In genomic region chr9:8254527-8254926, GRCh38 we compare ENCODE assay signal across 19 cellular contexts.
DNase-seq lines count a peak whose midpoint lies in the region; ATAC-seq, FAIRE-seq and TF ChIP-seq lines count a peak whose summit lies in the region.
"Had no signal": no experiment of that assay in that cellular context is flagged by ENCODE, and none has a peak within 500 bp of the region (broad histone marks: within the 10 kb centered on the region; RNA-seq: fewer than 3 reads in every experiment).

No MANE protein-coding gene starts in this region.

- no peak overlapping the region for H2AK5ac ChIP-seq in H1 (ENCODE audit: low read depth, low read length)

- TF ChIP-seq POLR2A in H1 (IDR thresholded peaks at IDR 0.05; ENCODE audit: control extremely low read depth in 1 of 2, low read depth in 2 of 2, low read length in 2 of 2): no peak

- no peak overlapping the region for H3K27ac Mint-ChIP-seq in GM23338
- no peak overlapping the region for H3K27ac Mint-ChIP-seq in activated T-helper 17 cell treated with anti-CD3 and anti-CD28 coated beads, Interleukin-2, amount 50 U/mL, for 72 hours
- H3K27ac Mint-ChIP-seq: CD8-positive, alpha-beta memory T cell; H9 had no signal

- no peak overlapping the region for H3K4me3 Mint-ChIP-seq in GM23338
- no peak overlapping the region for H3K4me3 Mint-ChIP-seq in activated T-helper 17 cell treated with anti-CD3 and anti-CD28 coated beads, Interleukin-2, amount 50 U/mL, for 72 hours
- H3K4me3 Mint-ChIP-seq: CD8-positive, alpha-beta memory T cell; H9 had no signal

- no peak overlapping the region for H4K5ac ChIP-seq in H1 (ENCODE audit: insufficient read length, low read depth, low read length)

- H3K9me3 Mint-ChIP-seq in GM23338: no peaks in the 10 kb centered on the region
- H3K9me3 Mint-ChIP-seq in activated T-helper 17 cell treated with anti-CD3 and anti-CD28 coated beads, Interleukin-2, amount 50 U/mL, for 72 hours: no peaks in the 10 kb centered on the region
- H3K9me3 Mint-ChIP-seq: H9 had no signal

- TF ChIP-seq CTCF in GM23338 (conservative IDR thresholded peaks at IDR 0.05; ENCODE audit: low read depth in 2 of 2): no peak
- TF ChIP-seq CTCF in H1 (IDR thresholded peaks at IDR 0.05; ENCODE audit: control extremely low read depth in 1 of 3, insufficient read depth in 1 of 3, low read depth in 1 of 3, low read length in 3 of 3): no peak
- TF ChIP-seq CTCF in fibroblast of the aortic adventitia (IDR thresholded peaks at IDR 0.05; ENCODE audit: insufficient read depth, low read length): no peak
- no peak for TF ChIP-seq CTCF in GM13976 (IDR thresholded peaks at IDR 0.05; ENCODE audit: borderline replicate concordance, control extremely low read depth, extremely low read depth, insufficient read depth, missing control alignments)

- H3K4me3 ChIP-seq in GM23338 (no peak overlapping the region), H1 (ENCODE audit: extremely low read depth in 1 of 4, insufficient read depth in 2 of 4, low read depth in 3 of 4, low read length in 4 of 4) (no peak overlapping the region), fibroblast of the aortic adventitia (ENCODE audit: low read depth, low read length) (no peak overlapping the region), skeletal muscle satellite cell (ENCODE audit: low read length) (no peak overlapping the region)

- no peak overlapping the region for H2BK20ac ChIP-seq in H1 (ENCODE audit: low read length)

- H3K4me2 ChIP-seq in GM23338 (no peak overlapping the region), H1 (ENCODE audit: insufficient read depth in 1 of 2, low read depth in 2 of 2, low read length in 2 of 2) (no peak overlapping the region), skeletal muscle satellite cell (ENCODE audit: low read length) (peak overlapping the region; percentile 41)

- H3K36me3 Mint-ChIP-seq in GM23338 (ENCODE audit: low read depth): no peaks in the 10 kb centered on the region
- no peaks in the 10 kb centered on the region for H3K36me3 Mint-ChIP-seq in activated T-helper 17 cell treated with anti-CD3 and anti-CD28 coated beads, Interleukin-2, amount 50 U/mL, for 72 hours (ENCODE audit: low read depth)
- H3K36me3 Mint-ChIP-seq: CD8-positive, alpha-beta memory T cell had no signal

- no peaks in the 10 kb centered on the region for H3K27me3 ChIP-seq in GM23338 (ENCODE audit: insufficient read depth)
- no peaks in the 10 kb centered on the region for H3K27me3 ChIP-seq in H1 (replicated peaks in 1 of 4; ENCODE audit: control insufficient read depth in 3 of 4, extremely low read depth in 1 of 4, insufficient read depth in 3 of 4, low read length in 3 of 4)
- H3K27me3 ChIP-seq in skeletal muscle satellite cell (ENCODE audit: control insufficient read depth, insufficient read depth, low read length): no peaks in the 10 kb centered on the region

- H3K4me1 ChIP-seq in GM23338 (ENCODE audit: insufficient read depth): no peaks in the 10 kb centered on the region
- no peaks in the 10 kb centered on the region for H3K4me1 ChIP-seq in H1 (replicated peaks in 1 of 4; ENCODE audit: control insufficient read depth in 3 of 4, insufficient read depth in 4 of 4, low read length in 3 of 4)
- H3K4me1 ChIP-seq in skeletal muscle satellite cell (ENCODE audit: control insufficient read depth, insufficient read depth, low read length): peaks cover 16% of the 10 kb centered on the region

- H3K36me3 ChIP-seq in GM23338 (ENCODE audit: insufficient read depth) (no peaks in the 10 kb centered on the region), H1 (ENCODE audit: control insufficient read depth in 2 of 4, insufficient read depth in 4 of 4, low read length in 3 of 4) (no peaks in the 10 kb centered on the region), skeletal muscle satellite cell (ENCODE audit: insufficient read depth, low read length) (no peaks in the 10 kb centered on the region)

- ATAC-seq in GM23338: no peak
- ATAC-seq in activated T-helper 17 cell treated with anti-CD3 and anti-CD28 coated beads, Interleukin-2, amount 50 U/mL, for 72 hours (replicated peaks): no peak
- ATAC-seq: Right ventricle myocardium inferior had no signal

- H3K27ac ChIP-seq in GM23338 (ENCODE audit: low read depth) (no peak overlapping the region), H1 (ENCODE audit: low read depth, low read length) (no peak overlapping the region)

- no peaks in the 10 kb centered on the region for H3K27me3 Mint-ChIP-seq in GM23338 (ENCODE audit: insufficient read depth, low read depth, poor library complexity)
- no peaks in the 10 kb centered on the region for H3K27me3 Mint-ChIP-seq in activated T-helper 17 cell treated with anti-CD3 and anti-CD28 coated beads, Interleukin-2, amount 50 U/mL, for 72 hours
- H3K27me3 Mint-ChIP-seq: CD8-positive, alpha-beta memory T cell had no signal

- TF ChIP-seq RAD21 in H1 (IDR thresholded peaks at IDR 0.05 in 1 of 2, conservative IDR thresholded peaks at IDR 0.05 in 1 of 2; ENCODE audit: low read depth in 2 of 2, low read length in 2 of 2): no peak

- H4K20me1 ChIP-seq in GM23338 (replicated peaks; ENCODE audit: insufficient read depth) (no peaks in the 10 kb centered on the region), H1 (replicated peaks in 1 of 2; ENCODE audit: control insufficient read depth in 1 of 2, insufficient read depth in 2 of 2, low read length in 2 of 2) (no peaks in the 10 kb centered on the region)

- H2AFZ ChIP-seq in GM23338 (0 out of 2 replicates have a peak overlapping the region, but pooled peaks have one; percentile 59), H1 (ENCODE audit: low read length) (peak overlapping the region; percentile 83; the same call in 1 of the 2 replicates)

- no peak overlapping the region for H3K9ac ChIP-seq in H1 (replicated peaks in 1 of 4; ENCODE audit: extremely low read depth in 1 of 4, low read depth in 3 of 4, low read length in 3 of 4)
- H3K9ac ChIP-seq in skeletal muscle satellite cell (ENCODE audit: low read depth, low read length): no peak overlapping the region

- H3K9me3 ChIP-seq in H1 (ENCODE audit: insufficient read depth in 2 of 2, low read depth in 1 of 2, low read length in 1 of 2) (no peaks in the 10 kb centered on the region), skeletal muscle satellite cell (replicated peaks; ENCODE audit: low read length) (no peaks in the 10 kb centered on the region)

- no peak overlapping the region for H3K14ac ChIP-seq in H1 (ENCODE audit: insufficient read length)

- H3K4me1 Mint-ChIP-seq in GM23338: peaks cover 4% of the 10 kb centered on the region; the same call in 2 of the 3 replicates
- H3K4me1 Mint-ChIP-seq in activated T-helper 17 cell treated with anti-CD3 and anti-CD28 coated beads, Interleukin-2, amount 50 U/mL, for 72 hours: no peaks in the 10 kb centered on the region
- H3K4me1 Mint-ChIP-seq: CD8-positive, alpha-beta memory T cell had no signal

- no peaks in the 10 kb centered on the region for H3K79me1 ChIP-seq in H1 (ENCODE audit: low read depth, low read length)

- H3K56ac ChIP-seq in H1 (replicated peaks; ENCODE audit: insufficient read length, low read depth, low read length): no peak overlapping the region

- no peak overlapping the region for H2BK12ac ChIP-seq in H1 (ENCODE audit: low read depth, low read length)

- no peak overlapping the region for H2BK5ac ChIP-seq in H1 (ENCODE audit: low read depth, low read length)

- CTCF ChIA-PET in H1 (lab: Charles Lee; ENCODE audit: partially characterized antibody): no interaction called here

- H3K9me2 ChIP-seq in GM23338 (ENCODE audit: insufficient read depth): no peaks in the 10 kb centered on the region

- no peaks in the 10 kb centered on the region for H3K79me2 ChIP-seq in GM23338 (replicated peaks; ENCODE audit: insufficient read depth)
- no peaks in the 10 kb centered on the region for H3K79me2 ChIP-seq in H1 (ENCODE audit: control insufficient read depth in 1 of 2, insufficient read depth in 2 of 2, low read length in 2 of 2)

- no peaks in the 10 kb centered on the region for H3F3A ChIP-seq in GM23338 (replicated peaks; ENCODE audit: low read depth)

- no peak overlapping the region for H3K4ac ChIP-seq in H1 (replicated peaks; ENCODE audit: insufficient read length, low read depth, low read length)

- no peak overlapping the region for H3K18ac ChIP-seq in H1 (ENCODE audit: extremely low read depth, low read length)

- no peak overlapping the region for H2BK120ac ChIP-seq in H1 (replicated peaks; ENCODE audit: low read depth, low read length)

- POLR2A ChIA-PET in H1 (lab: Charles Lee; ENCODE audit: partially characterized antibody): interaction anchor here (0.6 kb wide), 1 partner anchor 208 kb away, joined by 3 read pairs; no protein-coding TSS in a partner anchor

- no peak overlapping the region for H4K91ac ChIP-seq in H1 (replicated peaks; ENCODE audit: insufficient read length, low read length)

- no peak for FAIRE-seq in H1 (lab: Jason Lieb, UNC)
- FAIRE-seq: RCC 7860 had no signal

- H2BK15ac ChIP-seq in H1 (ENCODE audit: low read length): no peak overlapping the region

- no peak overlapping the region for H4K8ac ChIP-seq in H1 (ENCODE audit: extremely low read depth, insufficient read depth, low read length)

- DNase-seq in GM23338 (ENCODE audit: low spot score): no peak
- DNase-seq in H1 (ENCODE audit: low read depth in 1 of 2, low spot score in 2 of 2): no peak
- DNase-seq in fibroblast of the aortic adventitia (ENCODE audit: low read depth): peak; percentile 79
- no peak for DNase-seq in NCI-H2171 (lab: John Stamatoyannopoulos, UW)
- DNase-seq in GM13976 (ENCODE audit: low spot score): no peak
- DNase-seq: C1 segment of cervical spinal cord; CD8-positive, alpha-beta memory T cell; DMS79; H9; Kasumi-1; NCI-H1092 treated with DMSO at 0.1 percent for 48 hours; NCI-H2081 treated with DMSO at 0.1 percent for 48 hours; NCI-H510A; NCI-H748 treated with DMSO at 0.1 percent for 48 hours; NK-92 treated with Interleukin-12 subunit alpha and Interleukin-12 subunit beta, amount 100 ng/mL, for 24 hours had no signal

- in situ Hi-C loops in GM13976 (cut with MboI; ENCODE audit: low sequenced_read_pairs, unreplicated experiment): no loop called here

- WGBS in H1 (ENCODE audit: extremely low coverage in 1 of 2, insufficient coverage in 1 of 2, insufficient read length in 1 of 2, insufficient replicate concordance in 2 of 2, low coverage in 1 of 2, low lambda C conversion rate in 2 of 2, missing lambda C conversion rate in 1 of 2), 2 experiments: 90% methylated on average over 4 of the region's 4 CpGs; no CpG with 5 or more reads in 1 of the 2 experiments

- no peaks in the 10 kb centered on the region for H3K23me2 ChIP-seq in H1 (ENCODE audit: low read depth, low read length)

- no peak overlapping the region for H3K23ac ChIP-seq in H1 (ENCODE audit: insufficient read length)

- TF ChIP-seq EP300 in H1 (IDR thresholded peaks at IDR 0.05; ENCODE audit: borderline replicate concordance in 1 of 2, low read depth in 2 of 2, low read length in 2 of 2): no peak

TF ChIP-seq in GM23338, 12 proteins besides CTCF, POLR2A, EP300 and RAD21 (continues in another document):
- TF ChIP-seq JUNB (IDR thresholded peaks at IDR 0.05; ENCODE audit: unreplicated experiment): no peak
- no peak for TF ChIP-seq EZH2phosphoT487 (IDR thresholded peaks at IDR 0.05; ENCODE audit: unreplicated experiment)
- TF ChIP-seq ZNF331 (CRISPR knock-in tag; IDR thresholded peaks at IDR 0.05; ENCODE audit: low read depth): no peak

TF ChIP-seq in H1, 55 proteins besides CTCF, POLR2A, EP300 and RAD21 (continues in another document):
- TF ChIP-seq SP1 (IDR thresholded peaks at IDR 0.05; ENCODE audit: low read depth, low read length) (no peak), CEBPB (IDR thresholded peaks at IDR 0.05; ENCODE audit: low read depth, low read length) (no peak), SRF (IDR thresholded peaks at IDR 0.05; ENCODE audit: low read depth, low read length) (no peak)
